In the genomic region with DNA sequence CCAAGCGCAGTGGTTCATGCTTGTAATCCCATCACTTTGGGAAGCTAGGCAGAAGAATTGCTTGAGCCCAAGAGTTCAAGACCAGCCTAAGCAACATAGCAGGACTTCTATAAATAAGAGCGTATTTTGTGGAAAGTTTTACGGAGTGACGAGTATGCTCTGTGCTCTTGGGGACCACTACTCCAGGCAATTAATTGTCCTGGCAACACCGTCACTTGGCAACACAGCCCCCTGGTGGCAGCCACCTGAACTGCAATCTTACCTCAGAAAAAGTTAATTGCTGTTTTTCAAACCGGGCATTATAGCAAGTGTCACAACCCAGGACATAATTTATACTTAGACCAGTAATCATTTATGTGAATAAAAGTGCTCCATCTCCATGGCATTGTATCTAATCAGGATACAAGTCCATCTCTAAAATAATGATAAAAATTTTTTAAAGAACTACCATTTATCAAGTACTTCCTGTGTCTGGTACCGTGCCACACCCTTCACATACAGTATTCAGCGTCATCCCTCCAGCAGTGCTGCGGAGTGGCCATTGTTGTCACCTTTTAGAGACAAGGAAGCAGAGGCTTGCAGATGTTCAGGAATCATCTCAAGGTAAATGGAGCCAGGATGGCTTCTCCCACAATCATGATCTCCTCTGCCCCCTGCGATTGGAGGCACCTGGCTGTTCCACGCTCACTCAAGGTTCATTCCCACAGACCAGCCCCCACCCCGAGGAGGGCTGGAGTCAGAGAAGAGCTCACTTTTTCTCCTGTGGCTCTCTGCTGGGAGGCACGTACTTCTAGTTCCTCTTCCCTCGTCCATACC, we compare ENCODE assay signal across 9 cellular contexts. TPM values are rescaled to one million over a fixed set of nuclear protein-coding genes. Genes with fewer than 3 reads are reported as not detected.
DNase-seq lines count a peak whose midpoint lies in the region; ATAC-seq and TF ChIP-seq lines count a peak whose summit lies in the region.
"Had no signal": no experiment of that assay in that cellular context is flagged by ENCODE, and none has a peak within 500 bp of the region (broad histone marks: within the 10 kb centered on the region; RNA-seq: fewer than 3 reads in every experiment).

No MANE protein-coding gene starts in this region.

- H3K27ac Mint-ChIP-seq in activated T-helper 2 cell treated with anti-CD3 and anti-CD28 coated beads, Interferon-gamma antibody, Interleukin-2, Interleukin-4, amounts not matched to agents 10 μg/mL and 5 μg/mL and 100 μg/mL, durations not matched to agents 14 hours and 24 hours and 36 hours: no peak overlapping the region

- H3K36me3 Mint-ChIP-seq in activated T-helper 2 cell treated with anti-CD3 and anti-CD28 coated beads, Interferon-gamma antibody, Interleukin-2, Interleukin-4, amounts not matched to agents 10 μg/mL and 5 μg/mL and 100 μg/mL, durations not matched to agents 14 hours and 24 hours and 36 hours (ENCODE audit: low read depth): no peaks in the 10 kb centered on the region

- H4K20me1 ChIP-seq in PC-9 (ENCODE audit: insufficient read depth): no peaks in the 10 kb centered on the region

- H3K4me1 ChIP-seq in PC-9 (replicated peaks; ENCODE audit: insufficient read depth): peaks cover 13% of the 10 kb centered on the region
- H3K4me1 ChIP-seq in prostate gland (replicated peaks): no peaks in the 10 kb centered on the region

- no peak overlapping the region for H3K4me2 ChIP-seq in PC-9

- H3K27me3 ChIP-seq in PC-9 (ENCODE audit: insufficient read depth, low read depth) (no peaks in the 10 kb centered on the region), prostate gland (replicated peaks; ENCODE audit: insufficient read depth) (no peaks in the 10 kb centered on the region)

- H3K36me3 ChIP-seq in PC-9 (ENCODE audit: low read depth) (no peaks in the 10 kb centered on the region), prostate gland (no peaks in the 10 kb centered on the region)

- no peak overlapping the region for H2AFZ ChIP-seq in PC-9

- peaks cover 13% of the 10 kb centered on the region; the same call in 1 of the 2 replicates for H3F3A ChIP-seq in PC-9 (ENCODE audit: insufficient read depth, low read depth)

- POLR2A ChIA-PET in PC-9 (lab: Charles Lee; ENCODE audit: unreplicated experiment): no interaction called here

- peaks cover 8% of the 10 kb centered on the region for H3K4me1 Mint-ChIP-seq in activated T-helper 2 cell treated with anti-CD3 and anti-CD28 coated beads, Interferon-gamma antibody, Interleukin-2, Interleukin-4, amounts not matched to agents 10 μg/mL and 5 μg/mL and 100 μg/mL, durations not matched to agents 14 hours and 24 hours and 36 hours (ENCODE audit: low read depth)

- CTCF ChIA-PET in PC-9 (lab: Charles Lee): no interaction called here

- no peak for ATAC-seq in GM19324 (IDR thresholded peaks at IDR 0.05; ENCODE audit: low FRiP score, unreplicated experiment)
- no peak for ATAC-seq in GM18520 (IDR thresholded peaks at IDR 0.05; ENCODE audit: unreplicated experiment)

- DNase-seq in HFF-Myc (ENCODE audit: extremely low read depth, low read depth) (no peak), PC-9 (peak in 1 of 2 experiments; percentile 49), glomerular visceral epithelial cell (ENCODE audit: extremely low spot score) (peak; percentile 41), prostate gland (ENCODE audit: low spot score) (peak; percentile 54)
- DNase-seq in activated T-helper 2 cell treated with anti-CD3 and anti-CD28 coated beads, Interferon-gamma antibody, Interleukin-2, Interleukin-4, amounts not matched to agents 10 μg/mL and 5 μg/mL and 100 μg/mL, durations not matched to agents 14 hours and 24 hours and 36 hours (ENCODE audit: low spot score): peak; percentile 56

- H3K27ac ChIP-seq in C4-2B (no peak overlapping the region), PC-9 (no peak overlapping the region), prostate gland (no peak overlapping the region)

- TF ChIP-seq POLR2A in prostate gland (IDR thresholded peaks at IDR 0.05): no peak

- 51% methylated on average over 14 of the region's 14 CpGs for WGBS in prostate gland

- no peaks in the 10 kb centered on the region for H3K79me2 ChIP-seq in PC-9 (ENCODE audit: low read depth)

- no peaks in the 10 kb centered on the region for H3K9me3 Mint-ChIP-seq in activated T-helper 2 cell treated with anti-CD3 and anti-CD28 coated beads, Interferon-gamma antibody, Interleukin-2, Interleukin-4, amounts not matched to agents 10 μg/mL and 5 μg/mL and 100 μg/mL, durations not matched to agents 14 hours and 24 hours and 36 hours

- no peak overlapping the region for H3K4me3 ChIP-seq in HFF-Myc (replicated peaks; ENCODE audit: low read depth, low read length)
- no peak overlapping the region for H3K4me3 ChIP-seq in PC-9
- H3K4me3 ChIP-seq in prostate gland: no peak overlapping the region

- H3K9me2 ChIP-seq in PC-9 (ENCODE audit: insufficient read depth): no peaks in the 10 kb centered on the region

- no peak overlapping the region for H3K4me3 Mint-ChIP-seq in activated T-helper 2 cell treated with anti-CD3 and anti-CD28 coated beads, Interferon-gamma antibody, Interleukin-2, Interleukin-4, amounts not matched to agents 10 μg/mL and 5 μg/mL and 100 μg/mL, durations not matched to agents 14 hours and 24 hours and 36 hours (ENCODE audit: low read depth)

- H3K9me3 ChIP-seq in PC-9 (ENCODE audit: insufficient read depth, low read depth) (no peaks in the 10 kb centered on the region), prostate gland (no peaks in the 10 kb centered on the region)

- TF ChIP-seq CTCF in C4-2B (conservative IDR thresholded peaks at IDR 0.05) (peak; percentile 97), HFF-Myc (IDR thresholded peaks at IDR 0.05; ENCODE audit: low read depth, low read length, missing control alignments) (peak; percentile 94), PC-9 (conservative IDR thresholded peaks at IDR 0.05) (peak; percentile 92), prostate gland (IDR thresholded peaks at IDR 0.05) (peak; percentile 90 to 97 (median 93))

- H3K27me3 Mint-ChIP-seq in activated T-helper 2 cell treated with anti-CD3 and anti-CD28 coated beads, Interferon-gamma antibody, Interleukin-2, Interleukin-4, amounts not matched to agents 10 μg/mL and 5 μg/mL and 100 μg/mL, durations not matched to agents 14 hours and 24 hours and 36 hours (ENCODE audit: low read depth): peaks cover 33% of the 10 kb centered on the region

- intact Hi-C loops in PC-9 (cut with micrococcal nuclease; ENCODE audit: unreplicated experiment) (loop anchor here (2.0 to 10.0 kb wide), 2 partner anchors 145 to 285 kb away; a partner anchor contains a TSS), prostate gland (cut with DNase I) (no loop called here)
- intact Hi-C loops in activated T-helper 2 cell treated with anti-CD3 and anti-CD28 coated beads, Interferon-gamma antibody, Interleukin-2, Interleukin-4, amounts not matched to agents 10 μg/mL and 5 μg/mL and 100 μg/mL, durations not matched to agents 14 hours and 24 hours and 36 hours (cut with micrococcal nuclease): loop anchor here (1.0 kb wide), 1 partner anchor 71 kb away; no protein-coding TSS in a partner anchor

- no TSS peak for BruUV-seq in PC-9 (replicated peaks; lab: Mats Ljungman, UMichigan)

RNA-seq across cellular contexts. Expression of a gene that starts 34.5 kb away (rescaled TPM):
- total RNA-seq in PC-9 (2021): 0.90 and 1.4 TPM in 2 replicates
- total RNA-seq in activated T-helper 2 cell treated with anti-CD3 and anti-CD28 coated beads, Interferon-gamma antibody, Interleukin-2, Interleukin-4, amounts not matched to agents 10 μg/mL and 5 μg/mL and 100 μg/mL, durations not matched to agents 14 hours and 24 hours and 36 hours: not detected in 2 replicates
- 1 to 10 TPM; 1.5 to 2.1 TPM for total RNA-seq in prostate gland
- total RNA-seq: pulmonary artery endothelial cell had no signal

RNA-seq across cellular contexts. Expression of a gene that starts 39.0 kb away (rescaled TPM):
- total RNA-seq in PC-9 (2021) (not detected in 2 replicates), prostate gland (under 1 TPM; 0.17 to 0.18 TPM)
- not detected in 2 replicates for total RNA-seq in activated T-helper 2 cell treated with anti-CD3 and anti-CD28 coated beads, Interferon-gamma antibody, Interleukin-2, Interleukin-4, amounts not matched to agents 10 μg/mL and 5 μg/mL and 100 μg/mL, durations not matched to agents 14 hours and 24 hours and 36 hours
- total RNA-seq: pulmonary artery endothelial cell had no signal
